In genomic region chr17:60599620-60600489, GRCh38 we compare ENCODE assay signal across 8 cellular contexts. TPM values are rescaled to one million over a fixed set of nuclear protein-coding genes. Genes with fewer than 3 reads are reported as not detected.
DNase-seq lines count a peak whose midpoint lies in the region; ATAC-seq, FAIRE-seq and TF ChIP-seq lines count a peak whose summit lies in the region.

Gene PPM1D (plus strand): TSS chr17:60600193. CDS start chr17:60600415, 222 bp downstream.

- H3K27ac ChIP-seq in pancreas (peak within 1 kb of the TSS; percentile 75 to 98 (median 94)), thyroid gland (peak within 1 kb of the TSS; percentile 94 to 99 (median 96))

- no peaks in the 10 kb centered on the region for H3K9me3 ChIP-seq in pancreas
- no peaks in the 10 kb centered on the region for H3K9me3 ChIP-seq in thyroid gland

- ATAC-seq in HG02840 (IDR thresholded peaks at IDR 0.05; ENCODE audit: low FRiP score, unreplicated experiment): peak; percentile 89
- ATAC-seq in activated naive CD8-positive, alpha-beta T cell treated with anti-CD3 and anti-CD28 coated beads, Interleukin-2, amount 50 U/mL, for 24 hours: peak; percentile 95
- ATAC-seq in Right ventricle myocardium superior (ENCODE audit: poor library complexity): peak; percentile 97
- ATAC-seq in pancreas: peak; percentile 88 to 96 (median 92)

- peak within 1 kb of the TSS; percentile 91 for H3K4me3 Mint-ChIP-seq in activated naive CD8-positive, alpha-beta T cell treated with anti-CD3 and anti-CD28 coated beads, Interleukin-2, amount 50 U/mL, for 24 hours

- TF ChIP-seq POLR2A in GM12892 (IDR thresholded peaks at IDR 0.05; ENCODE audit: low read depth, low read length) (peak; percentile 93), thyroid gland (IDR thresholded peaks at IDR 0.05) (peak; percentile 34 to 95)

- H3K27ac Mint-ChIP-seq in activated naive CD8-positive, alpha-beta T cell treated with anti-CD3 and anti-CD28 coated beads, Interleukin-2, amount 50 U/mL, for 24 hours: peak within 1 kb of the TSS; percentile 98

- DNase-seq in GM12892 (ENCODE audit: insufficient read length): peak; percentile 96
- peak; percentile 100 for DNase-seq in NCI-H1436 (lab: John Stamatoyannopoulos, UW)
- DNase-seq in SW480 (ENCODE audit: low spot score): peak; percentile 98
- peak; percentile 99 for DNase-seq in activated naive CD8-positive, alpha-beta T cell treated with anti-CD3 and anti-CD28 coated beads, Interleukin-2, amount 50 U/mL, for 24 hours
- DNase-seq in Right ventricle myocardium superior: peak; percentile 100
- peak; percentile 99 for DNase-seq in pancreas
- DNase-seq in thyroid gland: peak; percentile 100

- no peaks in the 10 kb centered on the region for H3K27me3 Mint-ChIP-seq in activated naive CD8-positive, alpha-beta T cell treated with anti-CD3 and anti-CD28 coated beads, Interleukin-2, amount 50 U/mL, for 24 hours

- H3K36me3 ChIP-seq in pancreas (no peaks in the 10 kb centered on the region), thyroid gland (no peaks in the 10 kb centered on the region)

- no peaks in the 10 kb centered on the region for H3K27me3 ChIP-seq in pancreas
- no peaks in the 10 kb centered on the region for H3K27me3 ChIP-seq in thyroid gland

- H3K4me1 Mint-ChIP-seq in activated naive CD8-positive, alpha-beta T cell treated with anti-CD3 and anti-CD28 coated beads, Interleukin-2, amount 50 U/mL, for 24 hours: peaks cover 40% of the 10 kb centered on the region

- H3K9me3 Mint-ChIP-seq in activated naive CD8-positive, alpha-beta T cell treated with anti-CD3 and anti-CD28 coated beads, Interleukin-2, amount 50 U/mL, for 24 hours: no peaks in the 10 kb centered on the region

- H3K36me3 Mint-ChIP-seq in activated naive CD8-positive, alpha-beta T cell treated with anti-CD3 and anti-CD28 coated beads, Interleukin-2, amount 50 U/mL, for 24 hours (ENCODE audit: low read depth): peaks cover 2% of the 10 kb centered on the region

- intact Hi-C loops in Right ventricle myocardium superior (cut with DNase I): loop anchor here (5.0 kb wide), 1 partner anchor 37 kb away; no protein-coding TSS in a partner anchor
- intact Hi-C loops in pancreas (cut with DNase I): no loop called here
- intact Hi-C loops in thyroid gland (cut with DNase I): loop anchor here (5.0 kb wide), 1 partner anchor 208 kb away; the partner anchor contains the start of gene USP32

- FAIRE-seq in GM12892 (lab: Jason Lieb, UNC) (peak; percentile 96), pancreas (lab: Jason Lieb, UNC) (no peak)

- 0% methylated on average over 69 to 83 of the region's 83 CpGs for whole genome bisulfite sequencing in pancreas, 2 donors
- WGBS in thyroid gland, 2 donors: 0% methylated on average over 20 to 36 of the region's 83 CpGs

- peak within 1 kb of the TSS; percentile 62 to 97 (median 82) for H3K4me3 ChIP-seq in pancreas
- peak within 1 kb of the TSS; percentile 56 to 92 (median 89) for H3K4me3 ChIP-seq in thyroid gland (replicated peaks in 1 of 3)

- TF ChIP-seq CTCF in pancreas (IDR thresholded peaks at IDR 0.05) (no peak), thyroid gland (IDR thresholded peaks at IDR 0.05) (peak in 3 of 6 experiments; percentile 11 to 28 (median 16))

- H3K4me1 ChIP-seq in pancreas: peaks cover 4 to 18% (median 6%) of the 10 kb centered on the region in 3 donors
- H3K4me1 ChIP-seq in thyroid gland: peaks cover 8 to 13% of the 10 kb centered on the region in 2 donors

RNA-seq across cellular contexts. Expression of gene PPM1D, which starts in this region (rescaled TPM):
- polyA plus RNA-seq in GM12892 (2012; ENCODE audit: missing spikeins): 6.4 TPM
- 7.8 TPM for total RNA-seq in Right ventricle myocardium superior
- total RNA-seq in pancreas: 10 to 100 TPM in 1 of 6 donors, 1 to 10 TPM in 5; 5.6 to 11.6 (median 7.5) TPM
- 1 to 10 TPM; 1.9 to 3.4 TPM for polyA plus RNA-seq in pancreas
- 10 to 100 TPM; 11.3 to 19.5 (median 15.2) TPM for total RNA-seq in thyroid gland

Comparison
In these comparisons a context has a peak if more than half of its experiments do, and no peak if none do; other contexts are left out.
1. Peak in every context shown above with its lines: DNase-seq, ATAC-seq, H3K4me3 ChIP-seq and H3K27ac ChIP-seq.
2. intact Hi-C loops: an anchor here in Right ventricle myocardium superior (5.0 kb wide) and thyroid gland (5.0 kb wide); none called in pancreas.